18 cellular contexts compared by ENCODE assay signal in genomic region chr3:134222835-134223234, GRCh38. TPM values are rescaled to one million over a fixed set of nuclear protein-coding genes. Genes with fewer than 3 reads are reported as not detected.
A peak's percentile ranks its signal among the peaks of the same experiment; 100 is the strongest.
DNase-seq lines count a peak whose midpoint lies in the region; ATAC-seq and TF ChIP-seq lines count a peak whose summit lies in the region.
"Had no signal": no experiment of that assay in that cellular context is flagged by ENCODE, and none has a peak within 500 bp of the region (broad histone marks: within the 10 kb centered on the region; RNA-seq: fewer than 3 reads in every experiment).

No MANE protein-coding gene starts in this region.

- H3K27ac Mint-ChIP-seq in MCF 10A (ENCODE audit: low read depth, unreplicated experiment): no peak overlapping the region
- H3K27ac Mint-ChIP-seq: CD4-positive, alpha-beta memory T cell; GM23338 had no signal

- H3K4me1 Mint-ChIP-seq in MCF 10A (ENCODE audit: insufficient read depth, unreplicated experiment): peaks cover 14% of the 10 kb centered on the region

- H3K4me3 ChIP-seq in heart left ventricle (no peak overlapping the region), right cardiac atrium (ENCODE audit: low read length) (no peak overlapping the region), mucosa of descending colon (no peak overlapping the region)
- H3K4me3 ChIP-seq: A549, GM23338 had no signal

- no peaks in the 10 kb centered on the region for H3K27me3 Mint-ChIP-seq in MCF 10A (ENCODE audit: insufficient read depth, unreplicated experiment)
- H3K27me3 Mint-ChIP-seq: CD4-positive, alpha-beta memory T cell; IgD-negative memory B cell had no signal

- POLR2A ChIA-PET in MCF 10A (lab: Yijun Ruan, JAX): interaction anchor here (0.7 to 5.1 kb wide), 5 partner anchors 16 to 264 kb away, joined by 3 to 33 read pairs (median 6); partner anchors contain the start of gene RYK

- ATAC-seq in heart left ventricle (peak; percentile 49 to 61 (median 53)), right cardiac atrium (no peak), mucosa of descending colon (peak; percentile 25)
- no peak for ATAC-seq in stimulated activated naive CD8-positive, alpha-beta T cell treated with anti-CD3 and anti-CD28 coated beads, Interleukin-15, Interleukin-2, amounts not matched to agents 100 U/mL and 50 U/mL, for 24 hours
- ATAC-seq: A549 had no signal

- no peak overlapping the region for H3K4me3 Mint-ChIP-seq in MCF 10A (ENCODE audit: unreplicated experiment)
- H3K4me3 Mint-ChIP-seq: CD4-positive, alpha-beta memory T cell; GM23338 had no signal

- CTCF ChIA-PET in MCF 10A (lab: Yijun Ruan, JAX): interaction anchor here (0.5 to 9.2 kb wide), 8 partner anchors 8 to 410 kb away, joined by 3 to 113 read pairs (median 5); no protein-coding TSS in a partner anchor

- H3K36me3 ChIP-seq in heart left ventricle (peaks cover 0 to 14% (median 7%) of the 10 kb centered on the region in 9 donors), mucosa of descending colon (ENCODE audit: low read depth) (no peaks in the 10 kb centered on the region)

- peaks cover 0 to 40% (median 15%) of the 10 kb centered on the region in 12 donors for H3K4me1 ChIP-seq in heart left ventricle
- peaks cover 3% of the 10 kb centered on the region for H3K4me1 ChIP-seq in right cardiac atrium (ENCODE audit: control insufficient read depth, insufficient read depth, low read length)
- H3K4me1 ChIP-seq in mucosa of descending colon (ENCODE audit: low read depth): peaks cover 6% of the 10 kb centered on the region

- no peak overlapping the region for H3K27ac ChIP-seq in heart left ventricle
- no peak overlapping the region for H3K27ac ChIP-seq in right cardiac atrium (ENCODE audit: low read length)
- H3K27ac ChIP-seq: 22Rv1, A549, C4-2B had no signal

- WGBS in heart left ventricle, 4 donors: 63 to 70% (median 68%) methylated on average over 2 of the region's 2 CpGs
- 59% methylated on average over 2 of the region's 2 CpGs for WGBS in right cardiac atrium

- H3K36me3 Mint-ChIP-seq in MCF 10A (ENCODE audit: insufficient read depth, unreplicated experiment): peaks cover 25% of the 10 kb centered on the region

- H3K9me3 ChIP-seq in heart left ventricle (no peaks in the 10 kb centered on the region), right cardiac atrium (ENCODE audit: control insufficient read depth, low read length) (no peaks in the 10 kb centered on the region), mucosa of descending colon (no peaks in the 10 kb centered on the region)
- H3K9me3 ChIP-seq: A549 had no signal

- intact Hi-C loops in heart left ventricle (cut with DNase I) (no loop called here), right cardiac atrium (cut with DNase I) (no loop called here), mucosa of descending colon (cut with DNase I, micrococcal nuclease) (no loop called here), MCF 10A (cut with micrococcal nuclease) (no loop called here)

- H3K27me3 ChIP-seq in heart left ventricle: no peaks in the 10 kb centered on the region
- no peaks in the 10 kb centered on the region for H3K27me3 ChIP-seq in right cardiac atrium (ENCODE audit: control insufficient read depth, insufficient read depth)

- BruUV-seq in MCF 10A (replicated peaks; lab: Mats Ljungman, UMichigan): no TSS peak

- no peaks in the 10 kb centered on the region for H3K9me3 Mint-ChIP-seq in MCF 10A (ENCODE audit: unreplicated experiment)
- H3K9me3 Mint-ChIP-seq: CD4-positive, alpha-beta memory T cell; GM23338; IgD-negative memory B cell had no signal

- TF ChIP-seq CTCF in heart left ventricle (IDR thresholded peaks at IDR 0.05) (no peak), mucosa of descending colon (IDR thresholded peaks at IDR 0.05) (no peak), MCF 10A (IDR thresholded peaks at IDR 0.05; ENCODE audit: unreplicated experiment) (no peak)

- TF ChIP-seq POLR2A in heart left ventricle (IDR thresholded peaks at IDR 0.05): no peak

- DNase-seq in NCI-H146 (lab: John Stamatoyannopoulos, UW) (peak; percentile 22), NCI-H146 treated with DMSO at 0.1 percent for 48 hours (lab: John Stamatoyannopoulos, UW; ENCODE audit: unreplicated experiment) (no peak), heart left ventricle (no peak), right cardiac atrium (no peak), mucosa of descending colon (no peak), MCF 10A (ENCODE audit: unreplicated experiment) (no peak)
- no peak for DNase-seq in stimulated activated naive CD8-positive, alpha-beta T cell treated with anti-CD3 and anti-CD28 coated beads, Interleukin-15, Interleukin-2, amounts not matched to agents 100 U/mL and 50 U/mL, for 24 hours
- DNase-seq: AML-193; CD4-positive, alpha-beta memory T cell; DMS153; DMS79; GDM1; HCEC 1CT had no signal

RNA-seq across cellular contexts. Expression of gene RYK, which starts 27.8 kb away (rescaled TPM):
- 10 to 100 TPM; 32.9 to 43.7 (median 39.5) TPM for total RNA-seq in heart left ventricle
- polyA plus RNA-seq in heart left ventricle: 10 to 100 TPM; 17.3 to 23.6 TPM
- 10 to 100 TPM; 48.3 to 57.3 (median 52.7) TPM for total RNA-seq in right cardiac atrium
- polyA plus RNA-seq in right cardiac atrium: 30.9 TPM
- 10 to 100 TPM; 36.3 to 80.6 (median 43.7) TPM for total RNA-seq in mucosa of descending colon
- total RNA-seq in MCF 10A (2022): 76.1 and 79.8 TPM in 2 replicates

Comparison
In these comparisons a context has a peak if more than half of its experiments do, and no peak if none do; other contexts are left out.
1. ATAC-seq: peak in heart left ventricle (4 of 4) and mucosa of descending colon (single experiment); none in right cardiac atrium (0 of 2) and stimulated activated naive CD8-positive, alpha-beta T cell treated with anti-CD3 and anti-CD28 coated beads, Interleukin-15, Interleukin-2, amounts not matched to agents 100 U/mL and 50 U/mL, for 24 hours (single experiment).